ENCODE assay signal across 7 cellular contexts in the genomic region with DNA sequence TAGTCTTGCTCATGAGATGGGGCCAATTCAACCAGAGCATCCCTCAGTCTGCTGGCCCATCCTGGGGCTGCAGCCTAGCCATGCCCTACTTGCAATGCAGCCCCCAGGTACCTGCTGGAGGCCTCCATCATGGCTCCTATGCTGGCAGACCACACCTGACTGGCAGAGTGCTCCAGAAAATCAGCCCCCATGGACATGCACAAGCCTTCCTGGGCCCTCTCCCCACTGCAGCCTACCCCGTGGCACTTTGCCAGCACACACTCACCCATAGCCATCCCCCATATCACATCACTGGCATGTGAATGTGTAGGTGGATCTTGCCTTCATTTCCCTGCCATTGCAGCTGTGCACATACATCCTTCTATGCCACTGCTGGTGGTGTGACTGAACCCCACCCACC.
"Had no signal": no experiment of that assay in that cellular context is flagged by ENCODE, and none has a peak within 500 bp of the region (broad histone marks: within the 10 kb centered on the region; RNA-seq: fewer than 3 reads in every experiment).

No MANE protein-coding gene starts in this region.

- H3K27ac ChIP-seq: HL-60 had no signal

- H3K4me3 Mint-ChIP-seq: IgD-negative memory B cell had no signal

- DNase-seq: IMR-90, KBM-7, KG1 had no signal

- H3K27me3 Mint-ChIP-seq: IgD-negative memory B cell had no signal

- H3K27ac Mint-ChIP-seq: IgD-negative memory B cell had no signal

- H3K4me1 Mint-ChIP-seq: IgD-negative memory B cell had no signal

- H3K4me3 ChIP-seq: K562 had no signal

- ATAC-seq: HepG2, K562 had no signal
